4 cellular contexts compared by ENCODE assay signal in genomic region chrX:121763671-121764070, GRCh38.
TF ChIP-seq lines count a peak whose summit lies in the region.

No MANE protein-coding gene starts in this region.

TF ChIP-seq in A549, 52 proteins besides CTCF, POLR2A, EP300 and RAD21 (continued from another document):
- TF ChIP-seq MAX (IDR thresholded peaks at IDR 0.05) (no peak), BHLHE40 (IDR thresholded peaks at IDR 0.05; ENCODE audit: low read depth, low read length) (no peak), FOXS1 (CRISPR knock-in tag; IDR thresholded peaks at IDR 0.05) (no peak), MAZ (IDR thresholded peaks at IDR 0.05; ENCODE audit: borderline replicate concordance, low read depth, low read length) (no peak), RARB (CRISPR knock-in tag; IDR thresholded peaks at IDR 0.05) (no peak), MAFK (IDR thresholded peaks at IDR 0.05; ENCODE audit: partially characterized antibody) (peak; percentile 76)

TF ChIP-seq in GM23338, 12 proteins besides CTCF, POLR2A, EP300 and RAD21 (continued from another document and continues in another):
- TF ChIP-seq REST (IDR thresholded peaks at IDR 0.05; ENCODE audit: unreplicated experiment) (no peak), CREB1 (CRISPR knock-in tag; IDR thresholded peaks at IDR 0.05; ENCODE audit: low read depth) (no peak), NANOG (IDR thresholded peaks at IDR 0.05; ENCODE audit: borderline replicate concordance) (no peak)

TF ChIP-seq in H1, 55 proteins besides CTCF, POLR2A, EP300 and RAD21 (continued from another document):
- TF ChIP-seq BACH1 (IDR thresholded peaks at IDR 0.05; ENCODE audit: low read length), result 0 out of 2 replicates have a peak, but pooled peaks have one; percentile 28
- TF ChIP-seq SIRT6 (IDR thresholded peaks at IDR 0.05; ENCODE audit: low read length), result no peak
- no peak for TF ChIP-seq ATF2 (IDR thresholded peaks at IDR 0.05; ENCODE audit: low read length)
- TF ChIP-seq RFX5 (IDR thresholded peaks at IDR 0.05; ENCODE audit: borderline replicate concordance, low read depth, low read length), result no peak

TF ChIP-seq in WTC11, 78 proteins besides CTCF, POLR2A, EP300 and RAD21:
- TF ChIP-seq ZBTB43 (CRISPR knock-in tag; IDR thresholded peaks at IDR 0.05) (no peak), E2F4 (CRISPR knock-in tag; IDR thresholded peaks at IDR 0.05; ENCODE audit: borderline replicate concordance, low read depth) (no peak), NFYB (CRISPR knock-in tag; conservative IDR thresholded peaks at IDR 0.05; ENCODE audit: low read depth) (no peak), ZNF671 (CRISPR knock-in tag; IDR thresholded peaks at IDR 0.05) (no peak), TEAD1 (CRISPR knock-in tag; IDR thresholded peaks at IDR 0.05) (no peak), FOXP4 (CRISPR knock-in tag; IDR thresholded peaks at IDR 0.05) (no peak), IRF2 (CRISPR knock-in tag; IDR thresholded peaks at IDR 0.05; ENCODE audit: borderline replicate concordance, low read depth) (no peak), SMAD3 (CRISPR knock-in tag; IDR thresholded peaks at IDR 0.05; ENCODE audit: borderline replicate concordance) (no peak), KAT7 (CRISPR knock-in tag; IDR thresholded peaks at IDR 0.05; ENCODE audit: borderline replicate concordance) (no peak), TEAD4 (CRISPR knock-in tag; IDR thresholded peaks at IDR 0.05) (no peak), STAT6 (CRISPR knock-in tag; conservative IDR thresholded peaks at IDR 0.05; ENCODE audit: low read depth) (no peak), MAX (CRISPR knock-in tag; IDR thresholded peaks at IDR 0.05) (no peak), ESRRA (CRISPR knock-in tag; IDR thresholded peaks at IDR 0.05; ENCODE audit: borderline replicate concordance) (no peak), ZMAT4 (CRISPR knock-in tag; IDR thresholded peaks at IDR 0.05) (no peak), PRRX2 (CRISPR knock-in tag; IDR thresholded peaks at IDR 0.05) (no peak), ZNF423 (CRISPR knock-in tag; IDR thresholded peaks at IDR 0.05) (no peak), JAZF1 (CRISPR knock-in tag; IDR thresholded peaks at IDR 0.05) (no peak), ATF3 (CRISPR knock-in tag; conservative IDR thresholded peaks at IDR 0.05) (no peak), AR (CRISPR knock-in tag; IDR thresholded peaks at IDR 0.05) (no peak), MXD4 (CRISPR knock-in tag; IDR thresholded peaks at IDR 0.05; ENCODE audit: borderline replicate concordance) (no peak)
